Comparison of ENCODE assay signal across 26 cellular contexts in the genomic region with DNA sequence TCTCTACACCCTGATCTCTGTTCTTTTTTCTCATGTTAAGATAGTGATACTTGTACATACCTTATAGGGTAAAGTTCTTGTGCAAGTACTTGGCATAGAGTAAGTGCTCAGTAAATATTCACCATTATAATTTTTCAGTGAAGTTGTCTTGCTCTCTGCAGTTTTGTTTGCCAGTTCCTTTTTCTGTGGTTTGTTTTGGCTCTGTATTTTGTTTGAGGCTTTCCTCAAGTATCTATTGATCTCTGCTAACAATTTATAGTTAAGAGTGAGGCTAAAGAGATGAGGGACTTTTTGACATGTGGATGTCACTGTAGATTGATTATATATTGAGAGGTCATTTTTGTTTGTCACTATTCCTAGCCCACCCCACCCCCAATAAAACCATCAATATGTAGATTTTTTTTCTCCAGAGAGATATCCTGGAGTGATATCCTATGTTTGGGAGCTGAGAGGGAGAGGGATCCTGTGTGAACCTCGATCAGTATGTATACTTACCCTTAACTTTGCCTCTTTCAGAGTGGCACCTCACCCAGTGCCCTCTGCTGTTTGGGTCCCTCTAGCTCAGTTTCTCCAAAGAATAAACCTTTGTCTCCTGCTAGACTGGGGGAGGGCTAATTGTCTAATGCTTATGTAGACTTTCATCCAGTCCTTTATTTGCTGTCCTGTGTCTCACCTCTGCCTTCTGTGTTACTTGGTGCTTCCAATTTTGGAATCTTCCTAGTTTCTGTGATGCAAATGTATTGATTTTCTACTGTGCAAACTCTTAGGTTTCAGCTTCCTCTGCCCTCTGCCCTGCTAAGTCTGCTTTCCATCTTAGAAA. TPM values are rescaled to one million over a fixed set of nuclear protein-coding genes. Genes with fewer than 3 reads are reported as not detected.
DNase-seq lines count a peak whose midpoint lies in the region; ATAC-seq and TF ChIP-seq lines count a peak whose summit lies in the region.
"Had no signal": no experiment of that assay in that cellular context is flagged by ENCODE, and none has a peak within 500 bp of the region (broad histone marks: within the 10 kb centered on the region; RNA-seq: fewer than 3 reads in every experiment).

No MANE protein-coding gene starts in this region.

- peaks cover 0 to 34% (median 15%) of the 10 kb centered on the region in 5 donors for H3K36me3 Mint-ChIP-seq in naive thymus-derived CD4-positive, alpha-beta T cell
- peaks cover 0 to 21% (median 10%) of the 10 kb centered on the region in 3 donors for H3K36me3 Mint-ChIP-seq in CD8-positive, alpha-beta memory T cell
- H3K36me3 Mint-ChIP-seq: natural killer cell had no signal

- DNase-seq in SK-N-DZ (ENCODE audit: low spot score) (peak; percentile 18), left lung (no peak), lower leg skin (ENCODE audit: low spot score in 2 of 2) (no peak)
- DNase-seq in naive thymus-derived CD4-positive, alpha-beta T cell, result no peak
- DNase-seq in CD8-positive, alpha-beta memory T cell, result no peak
- DNase-seq in stimulated activated CD4-positive, alpha-beta T cell treated with anti-CD3 and anti-CD28 coated beads, Interleukin-4, amount 100 ng/mL, for 4 hours, result no peak
- DNase-seq: activated CD4-positive, CD25-positive, alpha-beta regulatory T cell treated with anti-CD3 and anti-CD28 coated beads, Interleukin-2, amount 50 U/mL, for 72 hours; activated T-cell treated with anti-CD3 and anti-CD28 coated beads, Interleukin-2, amount 50 U/mL, for 72 hours; CD8-positive, alpha-beta T cell; dorsolateral prefrontal cortex; EL; gastrocnemius medialis; KG1; kidney; mesenchymal stem cell; natural killer cell; NCI-H1048; NCI-H2171; pancreas had no signal

- intact Hi-C loops in left lung (cut with DNase I) (no loop called here), lower leg skin (cut with DNase I; ENCODE audit: low total_unique reads) (no loop called here)
- intact Hi-C loops in naive thymus-derived CD4-positive, alpha-beta T cell (cut with micrococcal nuclease), result no loop called here

- H3K4me1 Mint-ChIP-seq in naive thymus-derived CD4-positive, alpha-beta T cell, result peaks cover 0 to 14% (median 4%) of the 10 kb centered on the region in 7 donors
- H3K4me1 Mint-ChIP-seq in CD8-positive, alpha-beta memory T cell, result peaks cover 0 to 4% (median 3%) of the 10 kb centered on the region in 3 donors

- TF ChIP-seq CTCF in left lung (IDR thresholded peaks at IDR 0.05), result no peak
- TF ChIP-seq CTCF in lower leg skin (IDR thresholded peaks at IDR 0.05), result no peak

- ATAC-seq in GM18867 (IDR thresholded peaks at IDR 0.05; ENCODE audit: unreplicated experiment), result peak; percentile 58
- peak; percentile 52 for ATAC-seq in HG02678 (IDR thresholded peaks at IDR 0.05; ENCODE audit: unreplicated experiment)
- peak; percentile 78 for ATAC-seq in left lung
- no peak for ATAC-seq in naive thymus-derived CD4-positive, alpha-beta T cell
- ATAC-seq: activated T-cell treated with anti-CD3 and anti-CD28 coated beads, Interleukin-2, amount 50 U/mL, for 72 hours; CD8-positive, alpha-beta T cell; gastrocnemius medialis; natural killer cell; pancreas; sciatic nerve; SK-N-SH treated with all-trans-retinoic acid at 6 μM for 48 hours had no signal

- POLR2A ChIA-PET in naive thymus-derived CD4-positive, alpha-beta T cell (lab: Charles Lee), result no interaction called here
- POLR2A ChIA-PET in CD8-positive, alpha-beta memory T cell (lab: Charles Lee), result no interaction called here

- peaks cover 0 to 7% of the 10 kb centered on the region in 2 donors for H3K36me3 ChIP-seq in left lung
- H3K36me3 ChIP-seq in naive thymus-derived CD4-positive, alpha-beta T cell (ENCODE audit: control insufficient read depth in 2 of 3, insufficient read depth in 3 of 3, low read length in 3 of 3), result no peaks in the 10 kb centered on the region
- H3K36me3 ChIP-seq in CD8-positive, alpha-beta memory T cell (ENCODE audit: insufficient read depth, low read length), result peaks cover 7% of the 10 kb centered on the region
- H3K36me3 ChIP-seq: gastrocnemius medialis, pancreas had no signal

- H3K9me3 ChIP-seq in left lung, result no peaks in the 10 kb centered on the region
- no peaks in the 10 kb centered on the region for H3K9me3 ChIP-seq in naive thymus-derived CD4-positive, alpha-beta T cell (ENCODE audit: control insufficient read depth in 2 of 3, low read length in 3 of 3)
- H3K9me3 ChIP-seq in CD8-positive, alpha-beta memory T cell (ENCODE audit: low read length), result no peaks in the 10 kb centered on the region
- H3K9me3 ChIP-seq: gastrocnemius medialis, pancreas had no signal

- no peaks in the 10 kb centered on the region for H3K4me1 ChIP-seq in left lung
- H3K4me1 ChIP-seq in naive thymus-derived CD4-positive, alpha-beta T cell (ENCODE audit: control insufficient read depth in 2 of 2, insufficient read depth in 2 of 2, low read length in 2 of 2), result no peaks in the 10 kb centered on the region
- no peaks in the 10 kb centered on the region for H3K4me1 ChIP-seq in CD8-positive, alpha-beta memory T cell (ENCODE audit: insufficient read depth, low read length)
- H3K4me1 ChIP-seq: pancreas had no signal

- no peak overlapping the region for H3K27ac ChIP-seq in left lung
- H3K27ac ChIP-seq in naive thymus-derived CD4-positive, alpha-beta T cell (ENCODE audit: low read depth, low read length), result no peak overlapping the region
- no peak overlapping the region for H3K27ac ChIP-seq in CD8-positive, alpha-beta memory T cell (ENCODE audit: low read depth, low read length)
- H3K27ac ChIP-seq: epithelial cell of prostate, gastrocnemius medialis, pancreas had no signal

- 72 to 79% methylated on average over 1 of the region's 1 CpG for WGBS in lower leg skin, 2 donors

- H3K9me3 Mint-ChIP-seq in naive thymus-derived CD4-positive, alpha-beta T cell, result no peaks in the 10 kb centered on the region
- no peaks in the 10 kb centered on the region for H3K9me3 Mint-ChIP-seq in CD8-positive, alpha-beta memory T cell
- H3K9me3 Mint-ChIP-seq: activated naive CD4-positive, alpha-beta T cell treated with anti-CD3 and anti-CD28 coated beads, Interleukin-2, amount 50 U/mL, for 24 hours; activated T-cell treated with anti-CD3 and anti-CD28 coated beads, Interleukin-2, amount 50 U/mL, for 72 hours; CD8-positive, alpha-beta T cell; central memory CD8-positive, alpha-beta T cell; natural killer cell had no signal

- no peaks in the 10 kb centered on the region for H3K27me3 Mint-ChIP-seq in naive thymus-derived CD4-positive, alpha-beta T cell
- no peaks in the 10 kb centered on the region for H3K27me3 Mint-ChIP-seq in CD8-positive, alpha-beta memory T cell
- H3K27me3 Mint-ChIP-seq: activated naive CD4-positive, alpha-beta T cell treated with anti-CD3 and anti-CD28 coated beads, Interleukin-2, amount 50 U/mL, for 24 hours; central memory CD8-positive, alpha-beta T cell had no signal

- no peaks in the 10 kb centered on the region for H3K27me3 ChIP-seq in left lung
- no peaks in the 10 kb centered on the region for H3K27me3 ChIP-seq in naive thymus-derived CD4-positive, alpha-beta T cell (ENCODE audit: control insufficient read depth in 2 of 2, insufficient read depth in 2 of 2, low read length in 2 of 2)
- no peaks in the 10 kb centered on the region for H3K27me3 ChIP-seq in CD8-positive, alpha-beta memory T cell (ENCODE audit: insufficient read depth, low read length, poor library complexity, severe bottlenecking)
- H3K27me3 ChIP-seq: dorsolateral prefrontal cortex, gastrocnemius medialis, pancreas had no signal

- CTCF ChIA-PET in naive thymus-derived CD4-positive, alpha-beta T cell (lab: Charles Lee), result no interaction called here
- CTCF ChIA-PET in CD8-positive, alpha-beta memory T cell (lab: Charles Lee), result interaction anchor here (1.1 kb wide), 1 partner anchor 74 kb away, joined by 3 read pairs; no protein-coding TSS in a partner anchor

- no peak overlapping the region for H3K27ac Mint-ChIP-seq in naive thymus-derived CD4-positive, alpha-beta T cell
- H3K27ac Mint-ChIP-seq in CD8-positive, alpha-beta memory T cell, result no peak overlapping the region
- H3K27ac Mint-ChIP-seq: activated naive CD4-positive, alpha-beta T cell treated with anti-CD3 and anti-CD28 coated beads, Interleukin-2, amount 50 U/mL, for 24 hours; activated T-cell treated with anti-CD3 and anti-CD28 coated beads, Interleukin-2, amount 50 U/mL, for 72 hours; CD8-positive, alpha-beta T cell; natural killer cell had no signal

- no peak overlapping the region for H3K4me3 Mint-ChIP-seq in naive thymus-derived CD4-positive, alpha-beta T cell
- H3K4me3 Mint-ChIP-seq in CD8-positive, alpha-beta memory T cell, result no peak overlapping the region
- H3K4me3 Mint-ChIP-seq: activated naive CD4-positive, alpha-beta T cell treated with anti-CD3 and anti-CD28 coated beads, Interleukin-2, amount 50 U/mL, for 24 hours; activated T-cell treated with anti-CD3 and anti-CD28 coated beads, Interleukin-2, amount 50 U/mL, for 72 hours; CD8-positive, alpha-beta T cell; central memory CD8-positive, alpha-beta T cell; natural killer cell had no signal

- H3K4me3 ChIP-seq in left lung (no peak overlapping the region), lower leg skin (ENCODE audit: low read depth, poor library complexity, severe bottlenecking) (no peak overlapping the region)
- no peak overlapping the region for H3K4me3 ChIP-seq in naive thymus-derived CD4-positive, alpha-beta T cell (ENCODE audit: low read length)
- H3K4me3 ChIP-seq in CD8-positive, alpha-beta memory T cell (ENCODE audit: low read length), result no peak overlapping the region
- H3K4me3 ChIP-seq: gastrocnemius medialis, pancreas had no signal

- TF ChIP-seq POLR2A in lower leg skin (IDR thresholded peaks at IDR 0.05), result no peak

RNA-seq across cellular contexts. Expression of a gene that starts 48.2 kb away (rescaled TPM):
- polyA plus RNA-seq in SK-N-DZ (2014; cell fraction: cytosol; rRNA removed), result 77.7 and 95.1 TPM in 2 replicates
- polyA plus RNA-seq in SK-N-DZ (2014; cell fraction: nucleus; rRNA removed), result 45.6 and 64.9 TPM in 2 replicates
- total RNA-seq in left lung (10 to 100 TPM; 18.1 to 23.6 TPM), lower leg skin (10 to 100 TPM; 27.1 to 33.3 (median 29.1) TPM)
- total RNA-seq in naive thymus-derived CD4-positive, alpha-beta T cell, result 10 to 100 TPM in 1 of 5 experiments, 1 to 10 TPM in 4; 6.6 to 14.3 (median 9.3) TPM
- 10 to 100 TPM; 17.8 to 19.5 TPM for polyA plus RNA-seq in naive thymus-derived CD4-positive, alpha-beta T cell
- total RNA-seq in CD8-positive, alpha-beta memory T cell, result 10 to 100 TPM; 26.3 to 28.9 TPM
- 21.6 TPM for polyA plus RNA-seq in CD8-positive, alpha-beta memory T cell
